In the genomic region with DNA sequence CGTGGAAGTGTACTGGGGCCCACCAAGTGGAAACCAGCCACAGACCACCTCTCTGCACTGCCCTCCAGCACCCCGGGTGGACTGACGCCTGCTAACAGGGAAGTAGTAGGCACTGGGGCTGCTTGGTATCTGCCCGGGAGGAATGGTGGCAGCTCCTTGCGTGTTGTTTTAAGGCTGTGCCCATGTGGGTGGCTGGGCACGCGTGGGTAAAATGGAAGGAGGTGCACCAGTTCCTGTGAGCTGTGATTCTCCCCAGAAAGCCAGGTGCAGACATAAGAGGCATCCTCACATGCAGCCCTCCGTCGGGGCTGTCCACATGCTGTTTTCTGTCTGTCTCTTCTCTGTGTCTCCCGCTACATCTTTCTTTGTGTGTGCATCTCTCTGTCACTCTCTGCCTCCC, we compare ENCODE assay signal across 9 cellular contexts.
"Had no signal": no experiment of that assay in that cellular context is flagged by ENCODE, and none has a peak within 500 bp of the region (broad histone marks: within the 10 kb centered on the region; RNA-seq: fewer than 3 reads in every experiment).

No MANE protein-coding gene starts in this region.

- DNase-seq: GM23248, H7, HFFc6, IMR-90, KG1 had no signal

- FAIRE-seq: HTR-8/SVneo, K562 had no signal

- H3K36me3 ChIP-seq: HAP-1 had no signal

- H2AFZ ChIP-seq: GM23248 had no signal

- H3K4me1 ChIP-seq: HAP-1 had no signal

- H3K27ac Mint-ChIP-seq: HFFc6 had no signal

- H3K9ac ChIP-seq: GM23248 had no signal

- ATAC-seq: HCT116, K562 had no signal

- H3K9me3 ChIP-seq: HAP-1 had no signal

- H3K27ac ChIP-seq: GM23248 had no signal

- H3K4me3 Mint-ChIP-seq: HFFc6 had no signal

- H3K9me3 Mint-ChIP-seq: HFFc6 had no signal

- H3K4me3 ChIP-seq: GM23248, HAP-1, K562 had no signal
